ENCODE assay signal across 10 cellular contexts in genomic region chr12:64584173-64584555, GRCh38. TPM values are rescaled to one million over a fixed set of nuclear protein-coding genes. Genes with fewer than 3 reads are reported as not detected.
DNase-seq lines count a peak whose midpoint lies in the region; TF ChIP-seq lines count a peak whose summit lies in the region.
"Had no signal": no experiment of that assay in that cellular context is flagged by ENCODE, and none has a peak within 500 bp of the region (broad histone marks: within the 10 kb centered on the region; RNA-seq: fewer than 3 reads in every experiment).

No MANE protein-coding gene starts in this region.

- H3K9me3 Mint-ChIP-seq in CD14-positive monocyte (no peaks in the 10 kb centered on the region), nephron (no peaks in the 10 kb centered on the region)

- intact Hi-C loops in CD14-positive monocyte (cut with micrococcal nuclease): loop anchor here in 1 of 2 donors (5.0 kb wide), 1 partner anchor 37 kb away; no protein-coding TSS in a partner anchor

- no peaks in the 10 kb centered on the region for H3K36me3 Mint-ChIP-seq in CD14-positive monocyte
- H3K36me3 Mint-ChIP-seq in nephron (ENCODE audit: low read depth): no peaks in the 10 kb centered on the region

- no peak overlapping the region for H3K27ac ChIP-seq in HEK293 (ENCODE audit: extremely low read depth, low read depth, low read length)
- H3K27ac ChIP-seq: epithelial cell of prostate had no signal

- H3K4me1 ChIP-seq in HEK293 (ENCODE audit: control insufficient read depth, insufficient read depth, low read length) (0 out of 2 replicates have a peak, but pooled peaks cover 2% of the 10 kb centered on the region), adipocyte (ENCODE audit: control insufficient read depth, insufficient read depth, low read length) (peaks cover 7% of the 10 kb centered on the region)

- H3K9me3 ChIP-seq in HEK293 (ENCODE audit: control insufficient read depth, insufficient read depth, low read depth, low read length): no peaks in the 10 kb centered on the region
- no peaks in the 10 kb centered on the region for H3K9me3 ChIP-seq in adipocyte (ENCODE audit: control insufficient read depth, low read length)

- DNase-seq in CD14-positive monocyte (ENCODE audit: low spot score) (no peak), adipocyte (ENCODE audit: low read depth) (no peak), cerebellum (ENCODE audit: low spot score) (no peak), SK-N-DZ (ENCODE audit: low spot score) (no peak), NCI-H128 (lab: John Stamatoyannopoulos, UW; ENCODE audit: unreplicated experiment) (no peak), H4 (ENCODE audit: low spot score) (no peak)
- DNase-seq: SHP77 treated with DMSO at 0.1 percent for 48 hours had no signal

- TF ChIP-seq CTCF in CD14-positive monocyte (IDR thresholded peaks at IDR 0.05) (no peak), HEK293 (tag by site-specific recombination; IDR thresholded peaks at IDR 0.05) (no peak), nephron (IDR thresholded peaks at IDR 0.05; ENCODE audit: unreplicated experiment in 3 of 3) (no peak)

- POLR2A ChIA-PET in HEK293 (lab: Yijun Ruan, JAX): interaction anchor here (0.7 kb wide), 1 partner anchor 96 kb away, joined by 3 read pairs; no protein-coding TSS in a partner anchor

- CTCF ChIA-PET in HEK293 (lab: Yijun Ruan, JAX): interaction anchor here (0.6 to 1.1 kb wide), 3 partner anchors 18 to 114 kb away, joined by 3 to 7 read pairs (median 4); no protein-coding TSS in a partner anchor

- peak overlapping the region; percentile 71 to 85 for H3K4me3 Mint-ChIP-seq in CD14-positive monocyte
- no peak overlapping the region for H3K4me3 Mint-ChIP-seq in nephron

- H3K27ac Mint-ChIP-seq in CD14-positive monocyte (peak overlapping the region; percentile 72 to 90 (median 86)), nephron (peak overlapping the region; percentile 40 to 81 (median 66))

- H3K9ac ChIP-seq in adipocyte (ENCODE audit: low read length): peak overlapping the region; percentile 33

- no peaks in the 10 kb centered on the region for H3K36me3 ChIP-seq in HEK293 (ENCODE audit: control insufficient read depth in 2 of 2, insufficient read depth in 1 of 2, low read length in 2 of 2)
- no peaks in the 10 kb centered on the region for H3K36me3 ChIP-seq in adipocyte (ENCODE audit: control insufficient read depth, insufficient read depth, low read length, severe bottlenecking)

- no peaks in the 10 kb centered on the region for H3K27me3 ChIP-seq in adipocyte (replicated peaks; ENCODE audit: control insufficient read depth, insufficient read depth, low read length)

- H3K4me3 ChIP-seq in HEK293 (ENCODE audit: low read depth, low read length): no peak overlapping the region
- peak overlapping the region; percentile 62 for H3K4me3 ChIP-seq in adipocyte (ENCODE audit: low read length)

- H3K4me1 Mint-ChIP-seq in CD14-positive monocyte (peaks cover 31% of the 10 kb centered on the region), nephron (peaks cover 34% of the 10 kb centered on the region)

- H3K27me3 Mint-ChIP-seq in CD14-positive monocyte (ENCODE audit: low read depth in 3 of 3) (peaks cover 2 to 5% (median 3%) of the 10 kb centered on the region in 3 donors), nephron (ENCODE audit: low read depth) (no peaks in the 10 kb centered on the region)

TF ChIP-seq in HEK293, 187 proteins besides CTCF, POLR2A, EP300 and RAD21:
- TF ChIP-seq ZBTB17 (tag by site-specific recombination; IDR thresholded peaks at IDR 0.05) (0 out of 2 replicates have a peak, but pooled peaks have one; percentile 8), ZNF600 (tag by site-specific recombination; IDR thresholded peaks at IDR 0.05) (no peak), ZNF121 (tag by site-specific recombination; IDR thresholded peaks at IDR 0.05) (no peak)

RNA-seq across cellular contexts. Expression of gene RASSF3, which starts 26.1 kb away (rescaled TPM):
- polyA plus RNA-seq in CD14-positive monocyte: 10 to 100 TPM in 1 of 2 donors, 1 to 10 TPM in 1; 6.6 to 14.5 TPM
- total RNA-seq in cerebellum: 4.5 TPM
- polyA plus RNA-seq in SK-N-DZ (2014; cell fraction: cytosol; rRNA removed): 6.0 and 8.5 TPM in 2 replicates
- 4.2 and 6.1 TPM in 2 replicates for polyA plus RNA-seq in SK-N-DZ (2014; cell fraction: nucleus; rRNA removed)
- 7.8 and 9.1 TPM in 2 replicates for total RNA-seq in H4 (2014; rRNA removed; shearing (Covaris generic))

Comparison
In these comparisons a context has a peak if more than half of its experiments do, and no peak if none do; other contexts are left out.
1. H3K4me3 Mint-ChIP-seq: peak in CD14-positive monocyte (2 of 2); none in nephron (0 of 3).